ENCODE assay signal across 11 cellular contexts in the genomic region with DNA sequence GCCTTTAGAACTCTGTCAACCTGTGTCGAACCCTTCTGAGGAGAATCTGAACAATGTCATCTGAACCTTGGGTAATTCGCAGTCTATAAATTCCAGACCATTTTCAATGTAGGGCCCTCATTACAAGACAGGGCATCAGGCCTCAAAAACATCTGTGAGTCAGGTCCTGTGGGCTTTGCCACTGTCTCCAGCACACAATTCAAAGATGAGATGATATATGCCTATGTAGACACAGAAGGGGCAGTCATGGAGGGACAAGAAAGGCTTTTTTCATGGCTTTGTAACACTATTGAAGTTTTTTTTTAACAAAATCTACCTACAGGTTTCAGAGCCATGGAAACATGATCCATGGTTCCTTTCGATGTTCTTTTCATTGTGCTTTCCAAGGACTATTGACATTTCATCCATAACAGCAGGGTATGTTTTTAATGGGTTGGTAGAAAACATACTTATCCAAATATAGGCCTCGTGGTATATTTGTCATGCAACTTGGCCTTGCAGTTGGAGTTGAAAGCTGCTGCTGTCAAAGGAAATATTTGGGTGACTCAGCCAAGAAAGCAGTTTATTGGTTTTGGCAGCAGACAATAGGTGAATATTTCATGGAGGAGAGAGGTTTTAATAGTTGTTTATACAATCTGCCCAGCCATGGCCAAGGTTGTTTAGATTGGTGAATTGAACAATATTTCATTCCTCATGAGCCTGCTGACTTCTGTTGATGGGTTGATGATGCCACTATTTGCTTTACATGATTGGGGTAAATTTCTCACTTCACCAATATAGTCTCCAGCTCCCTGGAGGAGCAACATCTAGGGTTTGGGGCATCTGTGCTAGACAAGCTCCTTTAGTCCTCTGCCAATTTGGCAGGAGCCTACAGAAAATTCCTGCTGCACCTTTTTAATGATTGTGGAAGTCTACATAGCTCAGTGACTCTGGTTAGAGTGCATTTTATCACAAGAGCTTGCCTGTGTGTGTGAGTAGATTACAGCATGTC.
DNase-seq lines count a peak whose midpoint lies in the region; ATAC-seq and TF ChIP-seq lines count a peak whose summit lies in the region.
"Had no signal": no experiment of that assay in that cellular context is flagged by ENCODE, and none has a peak within 500 bp of the region (broad histone marks: within the 10 kb centered on the region; RNA-seq: fewer than 3 reads in every experiment).

No MANE protein-coding gene starts in this region.

- no peak overlapping the region for H3K4me3 Mint-ChIP-seq in CD14-positive monocyte
- H3K4me3 Mint-ChIP-seq: activated naive CD4-positive, alpha-beta T cell treated with anti-CD3 and anti-CD28 coated beads, Interleukin-2, amount 50 U/mL, for 24 hours had no signal

- no peak overlapping the region for H3K27ac Mint-ChIP-seq in CD14-positive monocyte
- H3K27ac Mint-ChIP-seq: activated naive CD4-positive, alpha-beta T cell treated with anti-CD3 and anti-CD28 coated beads, Interleukin-2, amount 50 U/mL, for 24 hours had no signal

- intact Hi-C loops in CD14-positive monocyte (cut with micrococcal nuclease), result loop anchor here in 1 of 2 donors (10.0 kb wide), 1 partner anchor 48 kb away; no protein-coding TSS in a partner anchor
- intact Hi-C loops in Right ventricle myocardium inferior (cut with DNase I), result no loop called here

- no peak for TF ChIP-seq CTCF in epithelial cell of proximal tubule (conservative IDR thresholded peaks at IDR 0.05; ENCODE audit: low read depth, low read length)
- TF ChIP-seq CTCF in retinal pigment epithelial cell (conservative IDR thresholded peaks at IDR 0.05; ENCODE audit: low read depth, low read length), result no peak
- TF ChIP-seq CTCF in CD14-positive monocyte (IDR thresholded peaks at IDR 0.05), result no peak

- peak; percentile 92 for DNase-seq in EL
- peak; percentile 93 for DNase-seq in NCI-H748 (lab: John Stamatoyannopoulos, UW; ENCODE audit: unreplicated experiment)
- DNase-seq in epithelial cell of proximal tubule (ENCODE audit: low read depth), result peak; percentile 88
- peak; percentile 64 for DNase-seq in retinal pigment epithelial cell (ENCODE audit: low read depth)
- DNase-seq in stimulated activated naive CD4-positive, alpha-beta T cell treated with Interleukin-2 at 50 U/mL for 16 hours (lab: John Stamatoyannopoulos, UW), result no peak
- no peak for DNase-seq in CD14-positive monocyte (ENCODE audit: low spot score)
- DNase-seq in Right ventricle myocardium inferior (ENCODE audit: missing footprints), result no peak
- DNase-seq: right lobe of liver, stomach had no signal

- H3K4me3 ChIP-seq in epithelial cell of proximal tubule (ENCODE audit: low read depth, low read length), result no peak overlapping the region
- no peak overlapping the region for H3K4me3 ChIP-seq in retinal pigment epithelial cell (ENCODE audit: low read length)
- H3K4me3 ChIP-seq: right lobe of liver, stomach had no signal

- no peaks in the 10 kb centered on the region for H3K36me3 Mint-ChIP-seq in CD14-positive monocyte
- H3K36me3 Mint-ChIP-seq: activated naive CD4-positive, alpha-beta T cell treated with anti-CD3 and anti-CD28 coated beads, Interleukin-2, amount 50 U/mL, for 24 hours had no signal

- H3K27me3 Mint-ChIP-seq in CD14-positive monocyte (ENCODE audit: low read depth in 3 of 3), result peaks cover 0 to 4% (median 2%) of the 10 kb centered on the region in 3 donors
- H3K27me3 Mint-ChIP-seq: activated naive CD4-positive, alpha-beta T cell treated with anti-CD3 and anti-CD28 coated beads, Interleukin-2, amount 50 U/mL, for 24 hours had no signal

- H3K9me3 Mint-ChIP-seq in CD14-positive monocyte, result peaks cover 2 to 17% (median 4%) of the 10 kb centered on the region in 7 donors
- H3K9me3 Mint-ChIP-seq: activated naive CD4-positive, alpha-beta T cell treated with anti-CD3 and anti-CD28 coated beads, Interleukin-2, amount 50 U/mL, for 24 hours had no signal

- H3K4me1 Mint-ChIP-seq in CD14-positive monocyte, result no peaks in the 10 kb centered on the region
- H3K4me1 Mint-ChIP-seq: activated naive CD4-positive, alpha-beta T cell treated with anti-CD3 and anti-CD28 coated beads, Interleukin-2, amount 50 U/mL, for 24 hours had no signal

- ATAC-seq in GM18520 (IDR thresholded peaks at IDR 0.05; ENCODE audit: unreplicated experiment) (no peak), Right ventricle myocardium inferior (no peak)
- ATAC-seq: right lobe of liver had no signal

Comparison
In these comparisons a context has a peak if more than half of its experiments do, and no peak if none do; other contexts are left out.
1. DNase-seq: peak in EL (single experiment), NCI-H748 (single experiment), epithelial cell of proximal tubule (single experiment) and retinal pigment epithelial cell (single experiment); none in stimulated activated naive CD4-positive, alpha-beta T cell treated with Interleukin-2 at 50 U/mL for 16 hours (single experiment), CD14-positive monocyte (single experiment) and Right ventricle myocardium inferior (single experiment).